In genomic region chr22:19055801-19056200, GRCh38 we compare ENCODE assay signal across 17 cellular contexts.
DNase-seq lines count a peak whose midpoint lies in the region; ATAC-seq, FAIRE-seq and TF ChIP-seq lines count a peak whose summit lies in the region.
"Had no signal": no experiment of that assay in that cellular context is flagged by ENCODE, and none has a peak within 500 bp of the region (broad histone marks: within the 10 kb centered on the region; RNA-seq: fewer than 3 reads in every experiment).

No MANE protein-coding gene starts in this region.

- intact Hi-C loops in Right ventricle myocardium inferior (cut with DNase I), result no loop called here
- intact Hi-C loops in left cardiac atrium (cut with DNase I), result no loop called here
- intact Hi-C loops in sciatic nerve (cut with DNase I), result no loop called here
- intact Hi-C loops in breast epithelium (cut with DNase I; ENCODE audit: low total_unique reads), result no loop called here
- intact Hi-C loops in pancreas (cut with DNase I), result loop anchor here in 1 of 3 donors (10.0 kb wide), 1 partner anchor 79 kb away; the partner anchor contains the start of gene TSSK2

- TF ChIP-seq CTCF in breast epithelium (IDR thresholded peaks at IDR 0.05) (no peak), pancreas (IDR thresholded peaks at IDR 0.05) (no peak)

- H3K36me3 ChIP-seq in breast epithelium (no peaks in the 10 kb centered on the region), pancreas (no peaks in the 10 kb centered on the region)

- no peak for FAIRE-seq in pancreas (lab: Jason Lieb, UNC)
- FAIRE-seq: D721Med, H1 had no signal

- ATAC-seq in Right ventricle myocardium inferior (no peak), left cardiac atrium (no peak), sciatic nerve (no peak), GM18867 (IDR thresholded peaks at IDR 0.05; ENCODE audit: unreplicated experiment) (no peak), pancreas (no peak)
- ATAC-seq: CD8-positive, alpha-beta T cell had no signal

- DNase-seq in Right ventricle myocardium inferior (ENCODE audit: missing footprints), result peak; percentile 23
- DNase-seq in left cardiac atrium, result no peak
- DNase-seq in islet precursor cell, result peak; percentile 27
- peak; percentile 42 for DNase-seq in sciatic nerve (ENCODE audit: low spot score)
- DNase-seq in breast epithelium (ENCODE audit: low spot score in 2 of 2), result no peak
- DNase-seq in pancreas, result no peak
- DNase-seq: CD8-positive, alpha-beta T cell; DMS79 treated with DMSO at 0.1 percent for 48 hours; NCI-H1105 treated with DMSO at 0.1 percent for 48 hours; NCI-H1694; NCI-H2081 treated with DMSO at 0.1 percent for 48 hours; NCI-H82; SHP77 treated with DMSO at 0.1 percent for 48 hours had no signal

- no peak overlapping the region for H3K4me3 ChIP-seq in breast epithelium
- no peak overlapping the region for H3K4me3 ChIP-seq in pancreas
- H3K4me3 ChIP-seq: BLaER1 treated with 17β-estradiol and CSF1 and Interleukin-3, amounts not matched to agents 10 nM and 100 nM had no signal

- H3K27ac ChIP-seq in breast epithelium (no peak overlapping the region), pancreas (no peak overlapping the region)
- H3K27ac ChIP-seq: BLaER1 treated with 17β-estradiol and CSF1 and Interleukin-3, amounts not matched to agents 10 nM and 100 nM had no signal

- H3K27me3 ChIP-seq in breast epithelium (no peaks in the 10 kb centered on the region), pancreas (no peaks in the 10 kb centered on the region)
- H3K27me3 ChIP-seq: BLaER1 treated with 17β-estradiol and CSF1 and Interleukin-3, amounts not matched to agents 10 nM and 100 nM had no signal

- no peaks in the 10 kb centered on the region for H3K9me3 ChIP-seq in breast epithelium
- no peaks in the 10 kb centered on the region for H3K9me3 ChIP-seq in pancreas
- H3K9me3 ChIP-seq: BLaER1 treated with 17β-estradiol and CSF1 and Interleukin-3, amounts not matched to agents 10 nM and 100 nM had no signal

- TF ChIP-seq POLR2A in breast epithelium (IDR thresholded peaks at IDR 0.05), result no peak

- H3K4me1 ChIP-seq in breast epithelium (no peaks in the 10 kb centered on the region), pancreas (no peaks in the 10 kb centered on the region)
- H3K4me1 ChIP-seq: BLaER1 treated with 17β-estradiol and CSF1 and Interleukin-3, amounts not matched to agents 10 nM and 100 nM had no signal

- WGBS in pancreas, 2 donors, result 93 to 95% methylated on average over 17 of the region's 17 CpGs

Comparison
In these comparisons a context has a peak if more than half of its experiments do, and no peak if none do; other contexts are left out.
1. DNase-seq: peak in Right ventricle myocardium inferior (single experiment), islet precursor cell (single experiment) and sciatic nerve (single experiment); none in left cardiac atrium (single experiment), breast epithelium (0 of 2) and pancreas (0 of 6).